29 cellular contexts compared by ENCODE assay signal in genomic region chrX:16223385-16223784, GRCh38. TPM values are rescaled to one million over a fixed set of nuclear protein-coding genes. Genes with fewer than 3 reads are reported as not detected.
A peak's percentile ranks its signal among the peaks of the same experiment; 100 is the strongest.
DNase-seq lines count a peak whose midpoint lies in the region; ATAC-seq, FAIRE-seq and TF ChIP-seq lines count a peak whose summit lies in the region.
"Had no signal": no experiment of that assay in that cellular context is flagged by ENCODE, and none has a peak within 500 bp of the region (broad histone marks: within the 10 kb centered on the region; RNA-seq: fewer than 3 reads in every experiment).

No MANE protein-coding gene starts in this region.

- intact Hi-C loops in IMR-90 (cut with micrococcal nuclease) (loop anchor here (10.0 kb wide), 1 partner anchor 211 kb away; no protein-coding TSS in a partner anchor), K562 (cut with micrococcal nuclease) (no loop called here), CD14-positive monocyte (cut with micrococcal nuclease) (no loop called here)

- no peak overlapping the region for H4K8ac ChIP-seq in IMR-90 (ENCODE audit: low read depth in 2 of 2, low read length in 2 of 2)

- no peak overlapping the region for H4K5ac ChIP-seq in IMR-90 (ENCODE audit: low read depth, low read length)

- H2BK5ac ChIP-seq in IMR-90 (ENCODE audit: low read depth, low read length, poor library complexity, severe bottlenecking), result no peak overlapping the region

- TF ChIP-seq EP300 in K562 (IDR thresholded peaks at IDR 0.05; ENCODE audit: low read length), result no peak

- no peak overlapping the region for H3K4me2 ChIP-seq in GM23338
- no peak overlapping the region for H3K4me2 ChIP-seq in IMR-90 (ENCODE audit: low read depth, low read length)
- H3K4me2 ChIP-seq in K562 (ENCODE audit: insufficient read depth, low read length), result no peak overlapping the region
- H3K4me2 ChIP-seq in Karpas-422 (ENCODE audit: low read depth, low read length, poor library complexity, severe bottlenecking), result no peak overlapping the region
- H3K4me2 ChIP-seq: BLaER1 treated with 17β-estradiol and CSF1 and Interleukin-3, amounts not matched to agents 10 nM and 100 nM had no signal

- H3K9ac ChIP-seq in IMR-90 (ENCODE audit: low read depth, low read length) (no peak overlapping the region), K562 (ENCODE audit: insufficient read depth in 1 of 2, low read depth in 2 of 2, low read length in 2 of 2) (no peak overlapping the region), Karpas-422 (ENCODE audit: low read length) (no peak overlapping the region)
- H3K9ac ChIP-seq: BLaER1 treated with 17β-estradiol and CSF1 and Interleukin-3, amounts not matched to agents 10 nM and 100 nM had no signal

- no peak overlapping the region for H3K27ac ChIP-seq in GM23338 (ENCODE audit: low read depth)
- H3K27ac ChIP-seq in IMR-90 (ENCODE audit: insufficient read depth, low read length), result no peak overlapping the region
- no peak overlapping the region for H3K27ac ChIP-seq in K562 (ENCODE audit: extremely low read depth, low read depth, low read length)
- H3K27ac ChIP-seq in Karpas-422 (ENCODE audit: low read length), result no peak overlapping the region
- H3K27ac ChIP-seq: BLaER1 treated with 17β-estradiol and CSF1 and Interleukin-3, amounts not matched to agents 10 nM and 100 nM; C4-2B had no signal

- H3K14ac ChIP-seq in IMR-90 (replicated peaks; ENCODE audit: low read depth, low read length), result no peak overlapping the region

- H3K9me1 ChIP-seq in IMR-90 (ENCODE audit: insufficient read depth, low read length) (peaks cover 3% of the 10 kb centered on the region; the same call in 1 of the 2 replicates), K562 (ENCODE audit: control insufficient read depth, insufficient read depth, low read length) (no peaks in the 10 kb centered on the region)

- H3K9me2 ChIP-seq in GM23338 (ENCODE audit: insufficient read depth) (no peaks in the 10 kb centered on the region), Karpas-422 (replicated peaks; ENCODE audit: insufficient read depth, low read length) (no peaks in the 10 kb centered on the region)

- POLR2A ChIA-PET in IMR-90 (lab: Charles Lee; ENCODE audit: unreplicated experiment) (no interaction called here), K562 (lab: Yijun Ruan, JAX) (no interaction called here)

- H3K18ac ChIP-seq in IMR-90 (ENCODE audit: low read depth, low read length), result no peak overlapping the region

- no peak for TF ChIP-seq POLR2A in IMR-90 (IDR thresholded peaks at IDR 0.05; ENCODE audit: low read depth, low read length)
- no peak for TF ChIP-seq POLR2A in K562 (conservative IDR thresholded peaks at IDR 0.05)

- TF ChIP-seq RAD21 in IMR-90 (IDR thresholded peaks at IDR 0.05; ENCODE audit: low read length), result no peak
- TF ChIP-seq RAD21 in K562 (CRISPR knock-in tag; conservative IDR thresholded peaks at IDR 0.05 in 1 of 2, IDR thresholded peaks at IDR 0.05 in 1 of 2), result no peak

- H2AFZ ChIP-seq in GM23338, result no peak overlapping the region
- H2AFZ ChIP-seq in IMR-90 (replicated peaks; ENCODE audit: low read length, poor library complexity), result no peak overlapping the region
- no peak overlapping the region for H2AFZ ChIP-seq in K562 (ENCODE audit: low read depth, low read length)
- no peak overlapping the region for H2AFZ ChIP-seq in Karpas-422 (ENCODE audit: low read length)

- no peak overlapping the region for H2AK9ac ChIP-seq in IMR-90 (replicated peaks; ENCODE audit: low read depth, low read length, poor library complexity)

- H3K23ac ChIP-seq in IMR-90 (ENCODE audit: low read depth, low read length), result no peak overlapping the region

- no peaks in the 10 kb centered on the region for H3F3A ChIP-seq in GM23338 (replicated peaks; ENCODE audit: low read depth)

- H4K20me1 ChIP-seq in GM23338 (replicated peaks; ENCODE audit: insufficient read depth), result no peaks in the 10 kb centered on the region
- no peaks in the 10 kb centered on the region for H4K20me1 ChIP-seq in IMR-90 (ENCODE audit: insufficient read depth, low read length)
- no peaks in the 10 kb centered on the region for H4K20me1 ChIP-seq in K562 (replicated peaks; ENCODE audit: control insufficient read depth, insufficient read depth, low read length)
- H4K20me1 ChIP-seq in Karpas-422 (ENCODE audit: insufficient read depth, low read depth, low read length), result no peaks in the 10 kb centered on the region
- H4K20me1 ChIP-seq: BLaER1 treated with 17β-estradiol and CSF1 and Interleukin-3, amounts not matched to agents 10 nM and 100 nM had no signal

- H3K4me3 ChIP-seq in GM23338 (no peak overlapping the region), IMR-90 (ENCODE audit: insufficient read depth, low read depth, low read length) (no peak overlapping the region), K562 (no peak overlapping the region), Karpas-422 (ENCODE audit: low read length) (no peak overlapping the region)
- H3K4me3 ChIP-seq: GM12878 had no signal

- in situ Hi-C loops in IMR-90 (cut with MboI; ENCODE audit: low sequenced_read_pairs) (no loop called here), K562 (cut with MboI) (no loop called here)

- peak overlapping the region; percentile 64; the same call in 1 of the 2 replicates for H4K91ac ChIP-seq in IMR-90 (ENCODE audit: insufficient read depth, low read depth, low read length)

- dilution Hi-C loops in IMR-90 (cut with HindIII; ENCODE audit: low sequenced_read_pairs, unreplicated experiment), result no loop called here

- H3K36me3 ChIP-seq in GM23338 (ENCODE audit: insufficient read depth), result no peaks in the 10 kb centered on the region
- H3K36me3 ChIP-seq in IMR-90 (ENCODE audit: control insufficient read depth, insufficient read depth, low read length), result no peaks in the 10 kb centered on the region
- H3K36me3 ChIP-seq in K562 (ENCODE audit: control insufficient read depth, insufficient read depth, low read length), result no peaks in the 10 kb centered on the region
- H3K36me3 ChIP-seq in Karpas-422 (ENCODE audit: insufficient read depth, low read length), result no peaks in the 10 kb centered on the region
- H3K36me3 ChIP-seq: BLaER1 treated with 17β-estradiol and CSF1 and Interleukin-3, amounts not matched to agents 10 nM and 100 nM had no signal

- no peak overlapping the region for H3K4ac ChIP-seq in IMR-90 (ENCODE audit: low read depth, low read length)

- 0 out of 2 replicates have a peak overlapping the region, but pooled peaks have one; percentile 5 for H2BK20ac ChIP-seq in IMR-90 (ENCODE audit: low read depth, low read length)

- peaks cover 22% of the 10 kb centered on the region for H3K36me3 Mint-ChIP-seq in GM23338 (ENCODE audit: low read depth)
- H3K36me3 Mint-ChIP-seq in CD14-positive monocyte, result no peaks in the 10 kb centered on the region
- H3K36me3 Mint-ChIP-seq: CD4-positive, alpha-beta memory T cell; CD4-positive, CD25-positive, alpha-beta regulatory T cell had no signal

- H3K27ac Mint-ChIP-seq in GM23338 (no peak overlapping the region), CD14-positive monocyte (no peak overlapping the region)
- H3K27ac Mint-ChIP-seq: B cell; CD4-positive, CD25-positive, alpha-beta regulatory T cell; CD8-positive, alpha-beta memory T cell had no signal

- BruUV-seq in IMR-90 (replicated peaks; lab: Mats Ljungman, UMichigan) (no TSS peak), K562 (replicated peaks; lab: Mats Ljungman, UMichigan) (no TSS peak)

- H3K4me3 Mint-ChIP-seq in GM23338, result no peak overlapping the region
- H3K4me3 Mint-ChIP-seq in CD14-positive monocyte, result no peak overlapping the region
- H3K4me3 Mint-ChIP-seq: B cell; CD4-positive, alpha-beta memory T cell; CD4-positive, CD25-positive, alpha-beta regulatory T cell; CD8-positive, alpha-beta memory T cell had no signal

- peak; percentile 1 for DNase-seq in GM23338 (ENCODE audit: low spot score)
- no peak for DNase-seq in IMR-90
- no peak for DNase-seq in K562 (ENCODE audit: extremely low read depth in 1 of 4, low spot score in 3 of 4)
- DNase-seq in Karpas-422, result no peak
- no peak for DNase-seq in CD14-positive monocyte (ENCODE audit: low spot score)
- DNase-seq: 8988T; AML-193; CD4-positive, alpha-beta memory T cell; CD4-positive, CD25-positive, alpha-beta regulatory T cell; CD8-positive, alpha-beta memory T cell; COR-L47; DMS 273 treated with DMSO at 0.1 percent for 48 hours; DMS153; DMS53; DMS79; DND-41; EL; GDM1 had no signal

- H3K4me1 ChIP-seq in GM23338 (ENCODE audit: insufficient read depth), result no peaks in the 10 kb centered on the region
- H3K4me1 ChIP-seq in IMR-90 (ENCODE audit: control insufficient read depth, insufficient read depth, low read length), result peaks cover 7% of the 10 kb centered on the region
- H3K4me1 ChIP-seq in K562 (replicated peaks in 1 of 2; ENCODE audit: control insufficient read depth in 2 of 2, insufficient read depth in 2 of 2, low read length in 2 of 2), result no peaks in the 10 kb centered on the region
- H3K4me1 ChIP-seq in Karpas-422 (ENCODE audit: low read length), result no peaks in the 10 kb centered on the region
- H3K4me1 ChIP-seq: BLaER1 treated with 17β-estradiol and CSF1 and Interleukin-3, amounts not matched to agents 10 nM and 100 nM had no signal

- peak overlapping the region; percentile 64; the same call in 1 of the 2 replicates for H2BK120ac ChIP-seq in IMR-90 (ENCODE audit: low read depth, low read length)

- no peaks in the 10 kb centered on the region for H3K79me2 ChIP-seq in GM23338 (replicated peaks; ENCODE audit: insufficient read depth)
- H3K79me2 ChIP-seq in K562 (ENCODE audit: control insufficient read depth, insufficient read depth, low read length), result no peaks in the 10 kb centered on the region
- H3K79me2 ChIP-seq in Karpas-422 (ENCODE audit: low read length), result no peaks in the 10 kb centered on the region

- H3K4me1 Mint-ChIP-seq in GM23338, result 0 out of 3 replicates have a peak, but pooled peaks cover 3% of the 10 kb centered on the region
- H3K4me1 Mint-ChIP-seq in CD14-positive monocyte, result no peaks in the 10 kb centered on the region
- H3K4me1 Mint-ChIP-seq: B cell; CD4-positive, alpha-beta memory T cell; CD4-positive, CD25-positive, alpha-beta regulatory T cell; CD8-positive, alpha-beta memory T cell had no signal

- H3K27me3 ChIP-seq in GM23338 (ENCODE audit: insufficient read depth), result no peaks in the 10 kb centered on the region
- H3K27me3 ChIP-seq in IMR-90 (ENCODE audit: control insufficient read depth, insufficient read depth, low read length), result no peaks in the 10 kb centered on the region
- H3K27me3 ChIP-seq in K562 (ENCODE audit: control insufficient read depth in 2 of 2, insufficient read depth in 2 of 2, low read length in 2 of 2), result no peaks in the 10 kb centered on the region
- no peaks in the 10 kb centered on the region for H3K27me3 ChIP-seq in Karpas-422 (ENCODE audit: low read length)

- H3K9me3 Mint-ChIP-seq in GM23338 (peaks cover 19% of the 10 kb centered on the region), CD14-positive monocyte (peaks cover 0 to 24% (median 6%) of the 10 kb centered on the region in 7 donors)

- no peaks in the 10 kb centered on the region for H3K27me3 Mint-ChIP-seq in GM23338 (ENCODE audit: insufficient read depth, low read depth, poor library complexity)
- peaks cover 4 to 16% (median 5%) of the 10 kb centered on the region in 3 donors for H3K27me3 Mint-ChIP-seq in CD14-positive monocyte (ENCODE audit: low read depth in 3 of 3)
- H3K27me3 Mint-ChIP-seq: B cell; CD4-positive, CD25-positive, alpha-beta regulatory T cell had no signal

- ATAC-seq in GM23338 (no peak), IMR-90 (ENCODE audit: low read depth) (no peak), K562 (no peak), GM21526 (IDR thresholded peaks at IDR 0.05; ENCODE audit: low FRiP score, unreplicated experiment) (no peak)
- ATAC-seq: GM12878 had no signal

- no peak for TF ChIP-seq CTCF in GM23338 (conservative IDR thresholded peaks at IDR 0.05; ENCODE audit: low read depth in 2 of 2)
- no peak for TF ChIP-seq CTCF in IMR-90 (conservative IDR thresholded peaks at IDR 0.05; ENCODE audit: low read depth, low read length)
- TF ChIP-seq CTCF in K562 (IDR thresholded peaks at IDR 0.05 in 2 of 3, conservative IDR thresholded peaks at IDR 0.05 in 1 of 3; ENCODE audit: insufficient read depth in 2 of 3, low read depth in 1 of 3, low read length in 3 of 3), result no peak
- TF ChIP-seq CTCF in CD14-positive monocyte (IDR thresholded peaks at IDR 0.05), result no peak

- no peak for FAIRE-seq in K562 (lab: Jason Lieb, UNC)
- FAIRE-seq: A204.1, GM12878, GM12892, GM18507 had no signal

- no peak overlapping the region for H3K56ac ChIP-seq in IMR-90 (ENCODE audit: extremely low read depth, insufficient read depth, low read length)

- peak overlapping the region; percentile 24; the same call in 2 of the 3 replicates for H2BK15ac ChIP-seq in IMR-90 (ENCODE audit: low read depth, low read length)

- CTCF ChIA-PET in IMR-90 (lab: Yijun Ruan, JAX) (no interaction called here), K562 (lab: Yijun Ruan, JAX; ENCODE audit: low intra/inter-chr PET ratio) (no interaction called here)

- no CpG with 5 or more reads among the region's 1 CpG for WGBS in IMR-90 (ENCODE audit: extremely low coverage in 2 of 2, insufficient read length in 1 of 2), 2 experiments
- 11% methylated on average over 1 of the region's 1 CpG for WGBS in K562 (ENCODE audit: insufficient coverage, low coverage, missing lambda C conversion rate)

- H3K9me3 ChIP-seq in IMR-90 (ENCODE audit: control insufficient read depth, insufficient read depth, low read length) (peaks cover 4% of the 10 kb centered on the region), K562 (replicated peaks; ENCODE audit: control insufficient read depth, insufficient read depth, low read depth, low read length) (no peaks in the 10 kb centered on the region), Karpas-422 (ENCODE audit: low read length) (no peaks in the 10 kb centered on the region)

- H2AK5ac ChIP-seq in IMR-90 (ENCODE audit: low read depth, low read length), result no peak overlapping the region

- H3K79me1 ChIP-seq in IMR-90 (ENCODE audit: low read depth in 1 of 2, low read length in 2 of 2), result no peaks in the 10 kb centered on the region

RNA-seq across cellular contexts. Expression of gene MAGEB17, which starts 56.1 kb away (rescaled TPM):
- 0.14 and 2.2 TPM in 2 replicates for total RNA-seq in GM23338 (2014; rRNA removed; shearing (Covaris generic))
- polyA plus RNA-seq in GM23338 (2016; fragmentation: Nextera tagmentation; extraction: Ambion mirVana) (0.42 and 0.56 TPM in 2 replicates), IMR-90 (2012; rRNA removed) (0.34 and 0.62 TPM in 2 replicates), K562 (2011; rRNA removed) (0.07 TPM in 1 of 2 replicates, not detected in the other), K562 (2014; fragmentation: Illumina TruSeq; extraction: Trizol) (0.13 and 0.14 TPM in 2 replicates), K562 (2014; fragmentation: Nextera tagmentation; extraction: Ambion mirVana) (under 1 TPM; 0.08 to 0.45 TPM), K562 (2014; rRNA removed) (0.27 TPM in 1 of 2 replicates, not detected in the other), CD14-positive monocyte (not detected)
- total RNA-seq in IMR-90 (2012; rRNA removed) (under 0.01 TPM in 2 replicates), K562 (2014; rRNA removed) (0.29 TPM in 1 of 2 replicates, not detected in the other), K562 (2014; rRNA removed; fragmentation: Illumina TruSeq; extraction: Trizol) (0.11 TPM in 1 of 2 replicates, not detected in the other), K562 (2015; rRNA removed; fragmentation: Illumina TruSeq; extraction: Trizol) (0.14 and 0.19 TPM in 2 replicates), K562 (2021) (0.16 and 0.25 TPM in 2 replicates)
- 0.08 and 0.15 TPM in 2 replicates for polyA plus RNA-seq in IMR-90 (2012; cell fraction: cytosol; rRNA removed)
- polyA plus RNA-seq in IMR-90 (2012; cell fraction: nucleus; rRNA removed; ENCODE audit: low replicate concordance), result 1.7 and 1.8 TPM in 2 replicates
- total RNA-seq in K562 (2011; cell fraction: chromatin; rRNA removed; ENCODE audit: low replicate concordance), result not detected in 2 replicates
- total RNA-seq in K562 (2011; cell fraction: nucleolus; rRNA removed), result not detected in 2 replicates
- total RNA-seq in K562 (2011; cell fraction: nucleoplasm; rRNA removed), result not detected in 2 replicates
- polyA plus RNA-seq in K562 (2011; cell fraction: cytosol; rRNA removed), result 0.04 TPM in 1 of 2 replicates, not detected in the other
- not detected in 2 replicates for polyA plus RNA-seq in K562 (2011; cell fraction: nucleus; rRNA removed)
- 1.8 and 4.3 TPM in 2 replicates for polyA plus RNA-seq in K562 (2012)
- 0.14 TPM in 1 of 2 replicates, not detected in the other for polyA minus RNA-seq in K562 (2011; rRNA and poly(A)+ RNA removed)
- not detected in 2 replicates for polyA minus RNA-seq in K562 (2011; cell fraction: cytosol; rRNA and poly(A)+ RNA removed)
- not detected in 2 replicates for polyA minus RNA-seq in K562 (2011; cell fraction: nucleus; rRNA and poly(A)+ RNA removed)
- not detected in 2 replicates for total RNA-seq in Karpas-422 (2014; rRNA removed; shearing (Covaris generic); ENCODE audit: low replicate concordance)
- total RNA-seq: B cell; CD4-positive, alpha-beta memory T cell; CD4-positive, CD25-positive, alpha-beta regulatory T cell; CD8-positive, alpha-beta memory T cell; Daoy; G401 had no signal
- polyA plus RNA-seq: BJ; CD4-positive, alpha-beta memory T cell; CD4-positive, CD25-positive, alpha-beta regulatory T cell; CD8-positive, alpha-beta memory T cell had no signal
